In genomic region chr3:78872195-78872594, GRCh38 we compare ENCODE assay signal across 15 cellular contexts.
DNase-seq lines count a peak whose midpoint lies in the region; ATAC-seq and TF ChIP-seq lines count a peak whose summit lies in the region.
"Had no signal": no experiment of that assay in that cellular context is flagged by ENCODE, and none has a peak within 500 bp of the region (broad histone marks: within the 10 kb centered on the region; RNA-seq: fewer than 3 reads in every experiment).

No MANE protein-coding gene starts in this region.

- peaks cover 0 to 2% (median 0%) of the 10 kb centered on the region in 4 donors for H3K4me1 ChIP-seq in stomach

- intact Hi-C loops in stomach (cut with DNase I; ENCODE audit: low total_unique reads): no loop called here

- H3K27ac Mint-ChIP-seq in endothelial cell (ENCODE audit: unreplicated experiment): peak overlapping the region; percentile 96
- H3K27ac Mint-ChIP-seq in mesothelial cell of epicardium: peak overlapping the region; percentile 91
- H3K27ac Mint-ChIP-seq: CD4-positive, CD25-positive, alpha-beta regulatory T cell; dendritic cell treated with granulocyte-macrophage colony-stimulating factor and Interleukin-4, amounts not matched to agents 40 ng/mL and 50 ng/mL, for 4 days had no signal

- H3K36me3 ChIP-seq in stomach: no peaks in the 10 kb centered on the region
- H3K36me3 ChIP-seq: gastroesophageal sphincter had no signal

- TF ChIP-seq EP300 in stomach (IDR thresholded peaks at IDR 0.05): no peak

- H3K4me3 ChIP-seq in stomach: no peak overlapping the region
- H3K4me3 ChIP-seq: gastroesophageal sphincter, GM23248 had no signal

- TF ChIP-seq CTCF in endothelial cell (IDR thresholded peaks at IDR 0.05; ENCODE audit: unreplicated experiment): no peak
- TF ChIP-seq CTCF in mesothelial cell of epicardium (IDR thresholded peaks at IDR 0.05; ENCODE audit: unreplicated experiment): no peak
- TF ChIP-seq CTCF in stomach (IDR thresholded peaks at IDR 0.05): no peak

- no peaks in the 10 kb centered on the region for H3K9me3 ChIP-seq in stomach
- H3K9me3 ChIP-seq: gastroesophageal sphincter had no signal

- peak; percentile 43 for DNase-seq in CMK (ENCODE audit: low read depth)
- peak; percentile 71 for DNase-seq in NCI-H69 (lab: John Stamatoyannopoulos, UW)
- DNase-seq in endothelial cell (ENCODE audit: low spot score): peak; percentile 36
- no peak for DNase-seq in mesothelial cell of epicardium (ENCODE audit: low spot score in 2 of 2, unreplicated experiment in 2 of 2)
- no peak for DNase-seq in GM19240 (ENCODE audit: insufficient read length, low spot score)
- DNase-seq in stomach: no peak
- DNase-seq: activated CD4-positive, alpha-beta T cell treated with anti-CD3 and anti-CD28 coated beads, Interleukin-2, amount 50 U/mL, for 48 hours; CD4-positive, CD25-positive, alpha-beta regulatory T cell; GM23248; NCI-H446; stimulated activated CD4-positive, alpha-beta T cell treated with anti-CD3 and anti-CD28 coated beads, Interleukin-12 subunit alpha, Interleukin-12 subunit beta, amount 100 ng/mL, for 4 hours had no signal

- H3K9me3 Mint-ChIP-seq in endothelial cell (ENCODE audit: unreplicated experiment): no peaks in the 10 kb centered on the region
- H3K9me3 Mint-ChIP-seq in mesothelial cell of epicardium: no peaks in the 10 kb centered on the region
- H3K9me3 Mint-ChIP-seq: dendritic cell treated with granulocyte-macrophage colony-stimulating factor and Interleukin-4, amounts not matched to agents 40 ng/mL and 50 ng/mL, for 4 days had no signal

- H3K27me3 ChIP-seq in stomach: no peaks in the 10 kb centered on the region
- H3K27me3 ChIP-seq: gastroesophageal sphincter had no signal

- WGBS in stomach, 5 donors: 23 to 46% (median 34%) methylated on average over 3 of the region's 3 CpGs

- H3K4me3 Mint-ChIP-seq in endothelial cell (ENCODE audit: unreplicated experiment): peak overlapping the region; percentile 65
- peak overlapping the region; percentile 3 for H3K4me3 Mint-ChIP-seq in mesothelial cell of epicardium
- H3K4me3 Mint-ChIP-seq: CD4-positive, CD25-positive, alpha-beta regulatory T cell; dendritic cell treated with granulocyte-macrophage colony-stimulating factor and Interleukin-4, amounts not matched to agents 40 ng/mL and 50 ng/mL, for 4 days had no signal

- ATAC-seq in HG03469 (IDR thresholded peaks at IDR 0.05; ENCODE audit: unreplicated experiment) (no peak), HG03565 (IDR thresholded peaks at IDR 0.05; ENCODE audit: unreplicated experiment) (no peak)
- ATAC-seq: gastroesophageal sphincter had no signal

- peaks cover 57% of the 10 kb centered on the region for H3K4me1 Mint-ChIP-seq in endothelial cell (ENCODE audit: unreplicated experiment)
- peaks cover 37% of the 10 kb centered on the region for H3K4me1 Mint-ChIP-seq in mesothelial cell of epicardium
- H3K4me1 Mint-ChIP-seq: CD4-positive, CD25-positive, alpha-beta regulatory T cell had no signal

- H3K27me3 Mint-ChIP-seq in endothelial cell (ENCODE audit: unreplicated experiment) (no peaks in the 10 kb centered on the region), mesothelial cell of epicardium (ENCODE audit: low read depth) (no peaks in the 10 kb centered on the region)
- H3K27me3 Mint-ChIP-seq: CD4-positive, CD25-positive, alpha-beta regulatory T cell; dendritic cell treated with granulocyte-macrophage colony-stimulating factor and Interleukin-4, amounts not matched to agents 40 ng/mL and 50 ng/mL, for 4 days had no signal

- TF ChIP-seq POLR2A in stomach (IDR thresholded peaks at IDR 0.05): no peak

- peak overlapping the region in 1 of 5 donors; percentile 4 for H3K27ac ChIP-seq in stomach
- H3K27ac ChIP-seq: gastroesophageal sphincter, GM23248 had no signal

- no peaks in the 10 kb centered on the region for H3K36me3 Mint-ChIP-seq in endothelial cell (ENCODE audit: low read depth, unreplicated experiment)
- peaks cover 2% of the 10 kb centered on the region for H3K36me3 Mint-ChIP-seq in mesothelial cell of epicardium
- H3K36me3 Mint-ChIP-seq: CD4-positive, CD25-positive, alpha-beta regulatory T cell had no signal

Comparison
In these comparisons a context has a peak if more than half of its experiments do, and no peak if none do; other contexts are left out.
1. DNase-seq: peak in CMK (single experiment), NCI-H69 (single experiment) and endothelial cell (single experiment); none in mesothelial cell of epicardium (0 of 2), GM19240 (single experiment) and stomach (single experiment).